ENCODE assay signal across 20 cellular contexts in the genomic region with DNA sequence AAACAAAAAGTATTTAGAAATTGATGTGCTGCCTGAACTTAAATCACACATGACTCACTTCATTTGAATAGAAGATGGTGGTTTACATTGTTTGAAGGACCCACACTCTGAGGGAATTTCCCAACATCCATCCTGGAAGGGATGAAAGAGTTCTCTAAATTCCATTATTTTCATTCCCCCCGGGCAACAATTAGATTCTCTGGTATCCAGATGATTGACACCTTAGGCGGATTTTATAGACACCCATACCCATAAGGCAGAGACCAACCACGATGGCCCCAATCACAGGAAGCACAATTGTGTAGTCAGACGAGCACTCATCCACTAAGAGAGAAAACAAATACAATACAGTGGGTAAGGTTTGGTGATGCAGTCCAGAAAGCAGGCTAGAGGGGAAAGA. TPM values are rescaled to one million over a fixed set of nuclear protein-coding genes. Genes with fewer than 3 reads are reported as not detected.
DNase-seq lines count a peak whose midpoint lies in the region; ATAC-seq and TF ChIP-seq lines count a peak whose summit lies in the region.
"Had no signal": no experiment of that assay in that cellular context is flagged by ENCODE, and none has a peak within 500 bp of the region (broad histone marks: within the 10 kb centered on the region; RNA-seq: fewer than 3 reads in every experiment).

No MANE protein-coding gene starts in this region.

- H2AFZ ChIP-seq in PC-3 (ENCODE audit: low read length) (peak overlapping the region; percentile 21; the same call in 1 of the 2 replicates), fibroblast of lung (ENCODE audit: low read length) (no peak overlapping the region)

- peak overlapping the region; percentile 20; the same call in 1 of the 2 replicates for H3K4me2 ChIP-seq in PC-3 (ENCODE audit: low read length)
- H3K4me2 ChIP-seq in fibroblast of lung (ENCODE audit: extremely low read depth, insufficient read depth, low read length), result no peak overlapping the region

- no peaks in the 10 kb centered on the region for H3K36me3 ChIP-seq in PC-3 (ENCODE audit: low read depth, low read length)
- no peaks in the 10 kb centered on the region for H3K36me3 ChIP-seq in fibroblast of lung (ENCODE audit: control insufficient read depth, insufficient read depth, low read length)
- H3K36me3 ChIP-seq: suprapubic skin had no signal

- H3K9me3 Mint-ChIP-seq in stimulated activated naive CD8-positive, alpha-beta T cell treated with anti-CD3 and anti-CD28 coated beads, Interleukin-15, amount 100 ng/mL, for 72 hours, result peaks cover 0 to 3% of the 10 kb centered on the region in 2 donors

- no peak overlapping the region for H3K27ac Mint-ChIP-seq in stimulated activated naive CD8-positive, alpha-beta T cell treated with anti-CD3 and anti-CD28 coated beads, Interleukin-15, amount 100 ng/mL, for 72 hours
- H3K27ac Mint-ChIP-seq: HFFc6, IgD-negative memory B cell had no signal

- no peaks in the 10 kb centered on the region for H3K9me2 ChIP-seq in PC-3 (replicated peaks; ENCODE audit: low read length)

- H3K4me3 Mint-ChIP-seq in stimulated activated naive CD8-positive, alpha-beta T cell treated with anti-CD3 and anti-CD28 coated beads, Interleukin-15, amount 100 ng/mL, for 72 hours, result no peak overlapping the region
- H3K4me3 Mint-ChIP-seq: dendritic cell treated with granulocyte-macrophage colony-stimulating factor and Interleukin-4, amounts not matched to agents 40 ng/mL and 50 ng/mL, for 4 days; HFFc6; IgD-negative memory B cell had no signal

- H3K27me3 Mint-ChIP-seq in stimulated activated naive CD8-positive, alpha-beta T cell treated with anti-CD3 and anti-CD28 coated beads, Interleukin-15, amount 100 ng/mL, for 72 hours, result no peaks in the 10 kb centered on the region

- no peak overlapping the region for H3K4me3 ChIP-seq in PC-3 (ENCODE audit: low read length)
- no peak overlapping the region for H3K4me3 ChIP-seq in fibroblast of lung (replicated peaks in 1 of 4; ENCODE audit: control extremely low read depth in 1 of 4, insufficient read depth in 1 of 4, low read depth in 3 of 4, low read length in 4 of 4)
- H3K4me3 ChIP-seq: suprapubic skin had no signal

- no peak overlapping the region for H3K9ac ChIP-seq in PC-3 (ENCODE audit: low read length)
- no peak overlapping the region for H3K9ac ChIP-seq in fibroblast of lung (ENCODE audit: insufficient read depth, low read length)

- H3K27me3 ChIP-seq in PC-3 (ENCODE audit: low read length) (no peaks in the 10 kb centered on the region), fibroblast of lung (ENCODE audit: control insufficient read depth, insufficient read depth, low read length) (peaks cover 6% of the 10 kb centered on the region)
- H3K27me3 ChIP-seq: suprapubic skin had no signal

- intact Hi-C loops in PC-3 (cut with micrococcal nuclease), result loop anchor here (2.0 to 5.0 kb wide), 5 partner anchors 25 to 409 kb away; a partner anchor contains a TSS

- H3K4me1 Mint-ChIP-seq in stimulated activated naive CD8-positive, alpha-beta T cell treated with anti-CD3 and anti-CD28 coated beads, Interleukin-15, amount 100 ng/mL, for 72 hours, result no peaks in the 10 kb centered on the region

- no peaks in the 10 kb centered on the region for H3F3A ChIP-seq in PC-3 (ENCODE audit: low read length, unreplicated experiment)

- H3K79me2 ChIP-seq in PC-3 (ENCODE audit: low read length) (no peaks in the 10 kb centered on the region), fibroblast of lung (ENCODE audit: control insufficient read depth, insufficient read depth, low read length) (no peaks in the 10 kb centered on the region)

- CTCF ChIA-PET in PC-3 (lab: Charles Lee), result interaction anchor here (1.2 to 3.2 kb wide), 2 partner anchors 55 to 61 kb away, joined by 5 to 25 read pairs; no protein-coding TSS in a partner anchor

- peak; percentile 43 for ATAC-seq in stimulated activated naive CD8-positive, alpha-beta T cell treated with anti-CD3 and anti-CD28 coated beads, Interleukin-15, amount 100 ng/mL, for 72 hours
- no peak for ATAC-seq in stimulated activated naive CD8-positive, alpha-beta T cell treated with anti-CD3 and anti-CD28 coated beads, Interleukin-15, Interleukin-2, amounts not matched to agents 100 U/mL and 50 U/mL, for 24 hours
- peak; percentile 31 for ATAC-seq in PC-3
- no peak for ATAC-seq in GM19463 (IDR thresholded peaks at IDR 0.05; ENCODE audit: unreplicated experiment)
- ATAC-seq: esophagus mucosa, sciatic nerve had no signal

- H4K20me1 ChIP-seq in PC-3 (ENCODE audit: low read length), result no peaks in the 10 kb centered on the region
- no peaks in the 10 kb centered on the region for H4K20me1 ChIP-seq in fibroblast of lung (ENCODE audit: control insufficient read depth, extremely low read depth, insufficient read depth, low read length)

- BruUV-seq in PC-3 (replicated peaks; lab: Mats Ljungman, UMichigan), result no TSS peak

- peaks cover 34% of the 10 kb centered on the region for H3K4me1 ChIP-seq in PC-3 (ENCODE audit: insufficient read depth, low read length)
- H3K4me1 ChIP-seq in fibroblast of lung (ENCODE audit: control insufficient read depth, extremely low read depth, insufficient read depth, low read length), result no peaks in the 10 kb centered on the region

- H3K27ac ChIP-seq in PC-3 (ENCODE audit: low read length) (peak overlapping the region; percentile 51), fibroblast of lung (ENCODE audit: insufficient read depth, low read length) (no peak overlapping the region)
- H3K27ac ChIP-seq: suprapubic skin had no signal

- POLR2A ChIA-PET in PC-3 (lab: Charles Lee; ENCODE audit: unreplicated experiment), result interaction anchor here (0.6 to 0.7 kb wide), 2 partner anchors 129 to 160 kb away, joined by 5 to 6 read pairs; a partner anchor contains a TSS

- TF ChIP-seq CTCF in PC-3 (conservative IDR thresholded peaks at IDR 0.05; ENCODE audit: low read depth, low read length) (no peak), fibroblast of lung (conservative IDR thresholded peaks at IDR 0.05 in 1 of 2, IDR thresholded peaks at IDR 0.05 in 1 of 2; ENCODE audit: low read depth in 1 of 2, low read length in 2 of 2) (no peak)

- no peak for DNase-seq in stimulated activated naive CD8-positive, alpha-beta T cell treated with anti-CD3 and anti-CD28 coated beads, Interleukin-15, amount 100 ng/mL, for 72 hours
- DNase-seq in stimulated activated naive CD8-positive, alpha-beta T cell treated with anti-CD3 and anti-CD28 coated beads, Interleukin-15, Interleukin-2, amounts not matched to agents 100 U/mL and 50 U/mL, for 24 hours, result no peak
- DNase-seq in PC-3, result peak; percentile 68
- peak; percentile 36 to 45 for DNase-seq in fibroblast of lung (ENCODE audit: low read depth in 2 of 2)
- DNase-seq in inferior parietal cortex (ENCODE audit: extremely low spot score), result no peak
- no peak for DNase-seq in globus pallidus (ENCODE audit: low spot score)
- DNase-seq in germinal center (ENCODE audit: low spot score), result no peak
- DNase-seq: activated gamma-delta T cell; Caco-2; HFFc6; hippocampal formation; NCI-H2171 treated with DMSO at 0.1 percent for 48 hours; nucleus accumbens; stimulated activated CD4-positive, alpha-beta T cell treated with anti-CD3 and anti-CD28 coated beads, Interleukin-1b, Interleukin-23, amount 100 ng/mL, for 48 hours had no signal

- H3K9me3 ChIP-seq in PC-3 (ENCODE audit: low read length) (no peaks in the 10 kb centered on the region), fibroblast of lung (ENCODE audit: control insufficient read depth, insufficient read depth, low read depth, low read length) (no peaks in the 10 kb centered on the region)
- H3K9me3 ChIP-seq: Caco-2, suprapubic skin had no signal

RNA-seq across cellular contexts. Expression of a gene that starts 24.6 kb away (rescaled TPM):
- total RNA-seq in PC-3 (2014; rRNA removed) (18.5 and 26.3 TPM in 2 replicates), fibroblast of lung (19.8 and 29.1 TPM in 2 replicates)
- polyA plus RNA-seq in fibroblast of lung, result 16.1 and 17.0 TPM in 2 replicates
- 12.6 and 15.2 TPM in 2 replicates for polyA plus RNA-seq in fibroblast of lung (2012)
- 7.2 and 8.6 TPM in 2 replicates for polyA minus RNA-seq in fibroblast of lung (ENCODE audit: low replicate concordance)

RNA-seq across cellular contexts. Expression of a gene that starts 38.6 kb away (rescaled TPM):
- total RNA-seq in PC-3 (2014; rRNA removed) (2.8 and 3.2 TPM in 2 replicates), fibroblast of lung (0.17 and 1.3 TPM in 2 replicates)
- not detected in 2 replicates for polyA plus RNA-seq in fibroblast of lung
- polyA plus RNA-seq in fibroblast of lung (2012), result not detected in 2 replicates
- not detected in 2 replicates for polyA minus RNA-seq in fibroblast of lung (ENCODE audit: low replicate concordance)

Comparison
In these comparisons a context has a peak if more than half of its experiments do, and no peak if none do; other contexts are left out.
1. ATAC-seq: peak in stimulated activated naive CD8-positive, alpha-beta T cell treated with anti-CD3 and anti-CD28 coated beads, Interleukin-15, amount 100 ng/mL, for 72 hours (single experiment) and PC-3 (single experiment); none in stimulated activated naive CD8-positive, alpha-beta T cell treated with anti-CD3 and anti-CD28 coated beads, Interleukin-15, Interleukin-2, amounts not matched to agents 100 U/mL and 50 U/mL, for 24 hours (single experiment) and GM19463 (single experiment).
2. DNase-seq: peak in PC-3 (single experiment) and fibroblast of lung (2 of 2); none in stimulated activated naive CD8-positive, alpha-beta T cell treated with anti-CD3 and anti-CD28 coated beads, Interleukin-15, amount 100 ng/mL, for 72 hours (0 of 2), stimulated activated naive CD8-positive, alpha-beta T cell treated with anti-CD3 and anti-CD28 coated beads, Interleukin-15, Interleukin-2, amounts not matched to agents 100 U/mL and 50 U/mL, for 24 hours (single experiment), inferior parietal cortex (single experiment), globus pallidus (single experiment) and germinal center (single experiment).